1 cellular context compared by ENCODE assay signal in the genomic region with DNA sequence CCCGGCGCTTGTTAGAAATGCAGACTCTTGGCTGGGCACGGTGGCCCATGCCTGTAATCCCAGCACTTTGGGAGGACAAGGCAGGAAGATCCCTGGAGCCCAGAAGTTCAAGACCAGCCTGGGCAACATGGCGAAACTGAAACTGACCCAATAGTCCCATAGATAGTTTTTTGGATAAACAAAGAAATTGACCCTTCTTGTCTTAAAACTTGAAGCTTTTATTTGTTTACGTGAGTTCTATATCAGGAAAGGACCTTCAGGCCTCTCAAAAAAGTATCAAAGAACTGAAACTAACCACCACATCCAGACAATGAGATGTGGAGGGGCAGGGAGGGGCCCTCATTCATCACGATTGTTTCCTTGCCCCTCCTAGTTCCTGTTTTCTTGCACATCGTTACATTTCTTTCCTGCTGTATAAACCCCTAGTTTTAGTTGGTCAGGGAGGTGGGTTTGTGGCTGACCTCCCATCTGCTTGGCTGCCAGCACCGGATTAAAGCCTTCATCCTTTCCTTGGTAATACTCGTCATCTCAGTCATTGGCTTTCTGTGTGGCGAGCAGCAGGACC.
TF ChIP-seq lines count a peak whose summit lies in the region.

No MANE protein-coding gene starts in this region.

TF ChIP-seq in GM23338, 12 proteins besides CTCF, POLR2A, EP300 and RAD21 (continued from another document):
- no peak for TF ChIP-seq ZNF462 (CRISPR knock-in tag; IDR thresholded peaks at IDR 0.05)
- no peak for TF ChIP-seq ZNF114 (CRISPR knock-in tag; IDR thresholded peaks at IDR 0.05)
- TF ChIP-seq CREB1 (CRISPR knock-in tag; IDR thresholded peaks at IDR 0.05; ENCODE audit: low read depth), result no peak
- TF ChIP-seq JUNB (IDR thresholded peaks at IDR 0.05; ENCODE audit: unreplicated experiment), result no peak
